Comparison of ENCODE assay signal across 8 cellular contexts in genomic region chr7:116499168-116500070, GRCh38. TPM values are rescaled to one million over a fixed set of nuclear protein-coding genes. Genes with fewer than 3 reads are reported as not detected.
A peak's percentile ranks its signal among the peaks of the same experiment; 100 is the strongest.
DNase-seq lines count a peak whose midpoint lies in the region; ATAC-seq lines count a peak whose summit lies in the region.

CAV2 (plus strand) TSS chr7:116499738; CDS start chr7:116499782, 44 bp downstream.

- in situ Hi-C loops in Caki2 (cut with HindIII; ENCODE audit: low pct_unique_long_range_greater_than_20kb, low sequenced_read_pairs): no loop called here

- DNase-seq in Caki2 (ENCODE audit: low read depth): peak; percentile 86
- DNase-seq in NCI-H69 (lab: John Stamatoyannopoulos, UW): peak; percentile 72
- DNase-seq in astrocyte of the hippocampus (ENCODE audit: low read depth, low spot score): peak; percentile 89
- DNase-seq in hepatic stellate cell (ENCODE audit: low spot score): peak; percentile 62
- DNase-seq in putamen (ENCODE audit: low spot score): peak; percentile 16
- no peak for DNase-seq in NK-92 treated with Interleukin-12 subunit alpha and Interleukin-12 subunit beta, amount 100 ng/mL, for 24 hours (lab: John Stamatoyannopoulos, UW)

- ATAC-seq in GM21529 (IDR thresholded peaks at IDR 0.05; ENCODE audit: unreplicated experiment): peak; percentile 55
- ATAC-seq in HG03159 (IDR thresholded peaks at IDR 0.05; ENCODE audit: unreplicated experiment): no peak

RNA-seq across cellular contexts. Expression of gene CAV2, which starts in this region (rescaled TPM):
- 191 and 199 TPM in 2 replicates for total RNA-seq in Caki2 (2014; rRNA removed; shearing (Covaris generic); ENCODE audit: low replicate concordance)
